ENCODE assay signal across 17 cellular contexts in genomic region chr5:158928405-158928804, GRCh38.
DNase-seq lines count a peak whose midpoint lies in the region; ATAC-seq lines count a peak whose summit lies in the region.
"Had no signal": no experiment of that assay in that cellular context is flagged by ENCODE, and none has a peak within 500 bp of the region (broad histone marks: within the 10 kb centered on the region; RNA-seq: fewer than 3 reads in every experiment).

No MANE protein-coding gene starts in this region.

- no peak for ATAC-seq in stimulated activated memory B cell treated with anti-CD40 and anti-IgM and Interleukin-4, amounts not matched to agents 10 μg/mL and 1 μg/mL and 100 μg/mL, for 72 hours
- ATAC-seq in HG03175 (IDR thresholded peaks at IDR 0.05; ENCODE audit: unreplicated experiment), result no peak
- ATAC-seq: A549 had no signal

- H3K27ac Mint-ChIP-seq in stimulated activated memory B cell treated with anti-CD40 and anti-IgM and Interleukin-4, amounts not matched to agents 10 μg/mL and 1 μg/mL and 100 μg/mL, for 72 hours, result peak overlapping the region; percentile 51

- no peak overlapping the region for H3K4me3 Mint-ChIP-seq in stimulated activated memory B cell treated with anti-CD40 and anti-IgM and Interleukin-4, amounts not matched to agents 10 μg/mL and 1 μg/mL and 100 μg/mL, for 72 hours
- H3K4me3 Mint-ChIP-seq: CD4-positive, alpha-beta memory T cell had no signal

- peaks cover 26% of the 10 kb centered on the region for H3K36me3 Mint-ChIP-seq in stimulated activated memory B cell treated with anti-CD40 and anti-IgM and Interleukin-4, amounts not matched to agents 10 μg/mL and 1 μg/mL and 100 μg/mL, for 72 hours
- H3K36me3 Mint-ChIP-seq: CD4-positive, alpha-beta memory T cell had no signal

- H3K9me3 Mint-ChIP-seq in stimulated activated memory B cell treated with anti-CD40 and anti-IgM and Interleukin-4, amounts not matched to agents 10 μg/mL and 1 μg/mL and 100 μg/mL, for 72 hours, result peaks cover 3% of the 10 kb centered on the region

- peaks cover 57% of the 10 kb centered on the region for H3K4me1 Mint-ChIP-seq in stimulated activated memory B cell treated with anti-CD40 and anti-IgM and Interleukin-4, amounts not matched to agents 10 μg/mL and 1 μg/mL and 100 μg/mL, for 72 hours
- H3K4me1 Mint-ChIP-seq: CD4-positive, alpha-beta memory T cell had no signal

- DNase-seq in NCI-H2227 (lab: John Stamatoyannopoulos, UW; ENCODE audit: unreplicated experiment) (peak; percentile 29), NCI-H2227 treated with DMSO at 0.1 percent for 48 hours (lab: John Stamatoyannopoulos, UW) (no peak), NCI-H1436 (lab: John Stamatoyannopoulos, UW) (peak; percentile 62), NCI-H524 treated with DMSO at 0.1 percent for 48 hours (lab: John Stamatoyannopoulos, UW) (peak; percentile 50), DMS 273 (lab: John Stamatoyannopoulos, UW; ENCODE audit: unreplicated experiment) (no peak)
- no peak for DNase-seq in stimulated activated CD8-positive, alpha-beta memory T cell treated with anti-CD3 and anti-CD28 coated beads, Interleukin-4, amount 100 ng/mL, for 48 hours
- DNase-seq: CD4-positive, alpha-beta memory T cell; GDM1; NCI-H1694; NCI-H2171; NCI-H446 treated with DMSO at 0.1 percent for 48 hours; NCI-H82; PC-9; SIG-M5 had no signal

- no peaks in the 10 kb centered on the region for H3K27me3 Mint-ChIP-seq in stimulated activated memory B cell treated with anti-CD40 and anti-IgM and Interleukin-4, amounts not matched to agents 10 μg/mL and 1 μg/mL and 100 μg/mL, for 72 hours

Comparison
In these comparisons a context has a peak if more than half of its experiments do, and no peak if none do; other contexts are left out.
1. DNase-seq: peak in NCI-H2227 (single experiment), NCI-H1436 (single experiment) and NCI-H524 treated with DMSO at 0.1 percent for 48 hours (single experiment); none in NCI-H2227 treated with DMSO at 0.1 percent for 48 hours (single experiment), DMS 273 (single experiment) and stimulated activated CD8-positive, alpha-beta memory T cell treated with anti-CD3 and anti-CD28 coated beads, Interleukin-4, amount 100 ng/mL, for 48 hours (single experiment).